Comparison of ENCODE assay signal across 18 cellular contexts in genomic region chr12:90399317-90399716, GRCh38.
"Had no signal": no experiment of that assay in that cellular context is flagged by ENCODE, and none has a peak within 500 bp of the region (broad histone marks: within the 10 kb centered on the region; RNA-seq: fewer than 3 reads in every experiment).

No MANE protein-coding gene starts in this region.

- H3K4me1 ChIP-seq: lower lobe of right lung, psoas muscle, right lobe of liver had no signal

- H3K4me3 Mint-ChIP-seq: activated CD4-positive, alpha-beta memory T cell treated with anti-CD3 and anti-CD28 coated beads for 36 hours; activated T-cell treated with anti-CD3 and anti-CD28 coated beads, Interleukin-2, amount 50 U/mL, for 4 hours; naive thymus-derived CD4-positive, alpha-beta T cell; stimulated activated naive B cell treated with anti-CD40 and anti-IgM and Interleukin-4, amounts not matched to agents 10 μg/mL and 1 μg/mL and 100 μg/mL, for 72 hours; T-helper 2 cell treated with Interferon-gamma antibody and Interleukin-4, amounts not matched to agents 5 μg/mL and 100 μg/mL, for 36 hours had no signal

- H3K36me3 Mint-ChIP-seq: stimulated activated naive B cell treated with anti-CD40 and anti-IgM and Interleukin-4, amounts not matched to agents 10 μg/mL and 1 μg/mL and 100 μg/mL, for 72 hours had no signal

- H3K4me3 ChIP-seq: cardiac muscle cell, lower lobe of right lung, psoas muscle, right lobe of liver had no signal

- H3K27me3 ChIP-seq: cardiac muscle cell, right lobe of liver had no signal

- H3K27me3 Mint-ChIP-seq: activated CD4-positive, alpha-beta memory T cell treated with anti-CD3 and anti-CD28 coated beads for 36 hours; stimulated activated naive B cell treated with anti-CD40 and anti-IgM and Interleukin-4, amounts not matched to agents 10 μg/mL and 1 μg/mL and 100 μg/mL, for 72 hours had no signal

- H3K9me3 ChIP-seq: right lobe of liver had no signal

- H3K27ac ChIP-seq: cardiac muscle cell, lower lobe of right lung, psoas muscle, right lobe of liver had no signal

- H3K36me3 ChIP-seq: cardiac muscle cell, lower lobe of right lung, right lobe of liver had no signal

- DNase-seq: activated CD4-positive, alpha-beta memory T cell treated with anti-CD3 and anti-CD28 coated beads for 36 hours; activated CD4-positive, alpha-beta T cell treated with anti-CD3 and anti-CD28 coated beads for 1 hour; activated effector memory CD4-positive, alpha-beta T cell treated with anti-CD3 and anti-CD28 coated beads, Interleukin-2, amount 50 U/mL, for 16 hours; activated T-cell treated with anti-CD3 and anti-CD28 coated beads, Interleukin-2, amount 50 U/mL, for 4 hours; hypothalamus; kidney glomerular epithelial cell; lower lobe of right lung; midbrain; naive thymus-derived CD4-positive, alpha-beta T cell; psoas muscle; right lobe of liver; stimulated activated CD4-positive, alpha-beta T cell treated with anti-CD3 and anti-CD28 coated beads, Interleukin-2, amount 100 ng/mL, for 24 hours; stimulated activated naive B cell treated with anti-CD40 and anti-IgM and Interleukin-4, amounts not matched to agents 10 μg/mL and 1 μg/mL and 100 μg/mL, for 72 hours; substantia nigra; SW 1271; trophoblast cell had no signal

- ATAC-seq: activated T-cell treated with anti-CD3 and anti-CD28 coated beads, Interleukin-2, amount 50 U/mL, for 4 hours; lower lobe of right lung; naive thymus-derived CD4-positive, alpha-beta T cell; psoas muscle; right lobe of liver; stimulated activated naive B cell treated with anti-CD40 and anti-IgM and Interleukin-4, amounts not matched to agents 10 μg/mL and 1 μg/mL and 100 μg/mL, for 72 hours had no signal

- H3K27ac Mint-ChIP-seq: activated CD4-positive, alpha-beta memory T cell treated with anti-CD3 and anti-CD28 coated beads for 36 hours; naive thymus-derived CD4-positive, alpha-beta T cell; stimulated activated naive B cell treated with anti-CD40 and anti-IgM and Interleukin-4, amounts not matched to agents 10 μg/mL and 1 μg/mL and 100 μg/mL, for 72 hours; T-helper 2 cell treated with Interferon-gamma antibody and Interleukin-4, amounts not matched to agents 5 μg/mL and 100 μg/mL, for 36 hours had no signal
